In genomic region chr7:30135551-30136271, GRCh38 we compare ENCODE assay signal across 8 cellular contexts. TPM values are rescaled to one million over a fixed set of nuclear protein-coding genes. Genes with fewer than 3 reads are reported as not detected.
A peak's percentile ranks its signal among the peaks of the same experiment; 100 is the strongest.
DNase-seq lines count a peak whose midpoint lies in the region; ATAC-seq, FAIRE-seq and TF ChIP-seq lines count a peak whose summit lies in the region.

No MANE protein-coding gene starts in this region.

- CTCF ChIA-PET in BJ (lab: Yijun Ruan, JAX), result interaction anchor here (0.8 to 0.9 kb wide), 2 partner anchors 8 to 60 kb away, joined by 3 read pairs; no protein-coding TSS in a partner anchor

- H3K4me3 ChIP-seq in BJ (ENCODE audit: low read depth, low read length), result peak overlapping the region; percentile 77

- DNase-seq in BJ (ENCODE audit: low read depth) (no peak), SHP77 treated with DMSO at 0.1 percent for 48 hours (lab: John Stamatoyannopoulos, UW) (peak; percentile 6), globus pallidus (ENCODE audit: low spot score) (peak; percentile 80), nucleus accumbens (lab: John Stamatoyannopoulos, UW) (peak in 54 of 56 donors; percentile 12 to 88 (median 68)), urothelium cell line (ENCODE audit: low spot score) (peak; percentile 65)
- DNase-seq in activated naive CD4-positive, alpha-beta T cell treated with anti-CD3 and anti-CD28 coated beads, Interleukin-2, amount 50 U/mL, for 72 hours (ENCODE audit: low spot score in 2 of 2), result peak; percentile 49 to 65

- POLR2A ChIA-PET in BJ (lab: Charles Lee), result no interaction called here

- H3K36me3 Mint-ChIP-seq in activated naive CD4-positive, alpha-beta T cell treated with anti-CD3 and anti-CD28 coated beads, Interleukin-2, amount 50 U/mL, for 72 hours, result no peaks in the 10 kb centered on the region

- no peak for TF ChIP-seq CTCF in BJ (IDR thresholded peaks at IDR 0.05; ENCODE audit: insufficient read depth, low read depth, low read length)

- no peaks in the 10 kb centered on the region for H3K9me3 Mint-ChIP-seq in activated naive CD4-positive, alpha-beta T cell treated with anti-CD3 and anti-CD28 coated beads, Interleukin-2, amount 50 U/mL, for 72 hours

- ATAC-seq in GM19324 (IDR thresholded peaks at IDR 0.05; ENCODE audit: low FRiP score, unreplicated experiment) (peak; percentile 1), HG03439 (IDR thresholded peaks at IDR 0.05; ENCODE audit: unreplicated experiment) (peak; percentile 30)
- peak; percentile 49 to 57 for ATAC-seq in activated naive CD4-positive, alpha-beta T cell treated with anti-CD3 and anti-CD28 coated beads, Interleukin-2, amount 50 U/mL, for 72 hours

- H3K36me3 ChIP-seq in BJ (ENCODE audit: control insufficient read depth, insufficient read depth, low read length), result no peaks in the 10 kb centered on the region

- peak overlapping the region; percentile 68 to 77 for H3K27ac Mint-ChIP-seq in activated naive CD4-positive, alpha-beta T cell treated with anti-CD3 and anti-CD28 coated beads, Interleukin-2, amount 50 U/mL, for 72 hours

- peak; percentile 65 for FAIRE-seq in urothelium cell line (lab: Jason Lieb, UNC)

- no peaks in the 10 kb centered on the region for H3K27me3 ChIP-seq in BJ (ENCODE audit: control insufficient read depth, insufficient read depth, low read length)

RNA-seq across cellular contexts. Expression of gene MTURN, which starts 0.9 kb away (rescaled TPM):
- 7.0 and 9.2 TPM in 2 replicates for polyA plus RNA-seq in BJ (2011; rRNA removed)
- polyA minus RNA-seq in BJ (2011; rRNA and poly(A)+ RNA removed), result 3.7 TPM in 2 replicates
- total RNA-seq in activated naive CD4-positive, alpha-beta T cell treated with anti-CD3 and anti-CD28 coated beads, Interleukin-2, amount 50 U/mL, for 72 hours, result 1 to 10 TPM; 4.7 to 8.1 TPM

Comparison
In these comparisons a context has a peak if more than half of its experiments do, and no peak if none do; other contexts are left out.
1. ATAC-seq: peak in every context shown above with its lines; median percentile 53 in activated naive CD4-positive, alpha-beta T cell treated with anti-CD3 and anti-CD28 coated beads, Interleukin-2, amount 50 U/mL, for 72 hours; 30 in HG03439; 1 in GM19324.